ENCODE assay signal across 8 cellular contexts in the genomic region with DNA sequence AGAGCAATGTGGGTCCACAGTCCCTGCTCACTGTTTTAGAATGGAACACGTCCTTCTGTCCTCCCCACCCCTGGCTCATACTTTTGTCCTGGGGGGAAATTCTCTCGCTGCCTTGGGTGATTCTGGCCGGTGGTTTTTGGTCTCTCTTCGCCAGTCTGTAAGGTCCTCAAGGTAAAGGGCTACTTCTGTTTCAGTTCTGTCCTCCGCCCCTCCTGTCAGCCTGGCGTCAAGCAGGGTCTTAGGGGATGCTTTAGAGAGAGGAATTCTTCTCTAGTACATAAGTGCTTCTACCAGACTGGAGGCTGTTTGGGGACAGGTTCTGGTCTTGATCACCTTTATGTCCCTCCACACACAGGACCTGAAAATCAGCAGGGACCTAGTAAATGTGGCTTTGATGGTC. TPM values are rescaled to one million over a fixed set of nuclear protein-coding genes. Genes with fewer than 3 reads are reported as not detected.
DNase-seq lines count a peak whose midpoint lies in the region; ATAC-seq and TF ChIP-seq lines count a peak whose summit lies in the region.

No MANE protein-coding gene starts in this region.

- TF ChIP-seq POLR2A in sigmoid colon (IDR thresholded peaks at IDR 0.05), result no peak

- H3K9me3 ChIP-seq in sigmoid colon, result no peaks in the 10 kb centered on the region

- TF ChIP-seq CTCF in RWPE1 (conservative IDR thresholded peaks at IDR 0.05; ENCODE audit: low read depth) (no peak), fibroblast of mammary gland (conservative IDR thresholded peaks at IDR 0.05; ENCODE audit: control insufficient read depth, insufficient read depth, low read depth, low read length) (no peak), sigmoid colon (IDR thresholded peaks at IDR 0.05) (no peak)

- TF ChIP-seq EP300 in sigmoid colon (IDR thresholded peaks at IDR 0.05), result no peak

- H3K27me3 ChIP-seq in sigmoid colon, result no peaks in the 10 kb centered on the region

- intact Hi-C loops in sigmoid colon (cut with DNase I), result loop anchor here (10.0 kb wide), 1 partner anchor 335 kb away; a partner anchor contains a TSS

- peaks cover 0 to 5% (median 0%) of the 10 kb centered on the region in 4 donors for H3K36me3 ChIP-seq in sigmoid colon

- 12 to 19% methylated on average over 6 of the region's 6 CpGs for WGBS in sigmoid colon, 2 donors

- CTCF ChIA-PET in RWPE1 (lab: Yijun Ruan, JAX), result no interaction called here

- H3K4me3 ChIP-seq in fibroblast of mammary gland (ENCODE audit: control insufficient read depth, low read depth, low read length) (peak overlapping the region; percentile 92), sigmoid colon (peak overlapping the region; percentile 70 to 79 (median 73))

- POLR2A ChIA-PET in RWPE1 (lab: Yijun Ruan, JAX; ENCODE audit: low non-redundant PET), result no interaction called here

- H3K4me1 ChIP-seq in sigmoid colon, result peaks cover 0 to 49% (median 40%) of the 10 kb centered on the region in 4 donors

- no peak for DNase-seq in RWPE1 (ENCODE audit: low spot score)
- no peak for DNase-seq in fibroblast of mammary gland (ENCODE audit: low read depth)
- DNase-seq in sigmoid colon, result no peak
- DNase-seq in NCI-H1436 (lab: John Stamatoyannopoulos, UW), result no peak
- no peak for DNase-seq in NOMO-1 treated with dmso at 0.1 percent for 144 hours (lab: John Stamatoyannopoulos, UW; ENCODE audit: unreplicated experiment)
- no peak for DNase-seq in AG08396 (ENCODE audit: low spot score)
- no peak for DNase-seq in activated gamma-delta T cell treated with Interleukin-2 at 50 U/mL for 16 hours

- H3K27ac ChIP-seq in RWPE1 (peak overlapping the region; percentile 85), sigmoid colon (peak overlapping the region; percentile 82 to 91 (median 89))

- peak; percentile 5 for ATAC-seq in GM19452 (IDR thresholded peaks at IDR 0.05; ENCODE audit: unreplicated experiment)

RNA-seq across cellular contexts. Expression of a gene that starts 0.6 kb away (rescaled TPM):
- total RNA-seq in sigmoid colon, result 10 to 100 TPM; 53.5 to 82.8 (median 64.8) TPM
- polyA plus RNA-seq in sigmoid colon, result 10 to 100 TPM; 40.7 to 49.0 (median 48.6) TPM

RNA-seq across cellular contexts. Expression of a gene that starts 5.7 kb away (rescaled TPM):
- 10 to 100 TPM in 3 of 4 donors, 1 to 10 TPM in 1; 9.1 to 19.7 (median 14.6) TPM for total RNA-seq in sigmoid colon
- polyA plus RNA-seq in sigmoid colon, result 10 to 100 TPM; 12.4 to 14.1 (median 13.2) TPM

RNA-seq across cellular contexts. Expression of a gene that starts 16.6 kb away (rescaled TPM):
- under 1 TPM in 1 of 4 donors, not detected in 3; 0.41 TPM for total RNA-seq in sigmoid colon
- 100 to 1,000 TPM; 110 to 488 (median 396) TPM for polyA plus RNA-seq in sigmoid colon
